Comparison of ENCODE assay signal across 15 cellular contexts in the genomic region with DNA sequence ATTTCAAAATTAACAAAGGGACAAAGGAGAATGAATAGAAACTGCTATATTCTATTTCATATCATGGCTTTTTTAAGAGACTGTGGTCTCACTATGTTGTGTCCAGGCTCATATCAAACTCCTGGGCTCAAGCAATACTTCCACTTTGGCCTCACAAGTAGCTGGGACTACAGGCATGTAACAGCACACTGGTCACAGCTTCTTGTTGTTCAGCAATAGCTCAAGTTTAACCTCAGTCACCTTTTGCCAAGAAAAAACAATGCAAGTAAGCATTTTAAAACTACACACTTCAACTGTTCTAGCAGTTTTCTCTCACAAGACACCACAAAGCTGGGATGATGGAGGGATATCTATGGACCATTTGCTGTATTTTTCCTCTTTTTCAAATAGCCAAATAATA.
"Had no signal": no experiment of that assay in that cellular context is flagged by ENCODE, and none has a peak within 500 bp of the region (broad histone marks: within the 10 kb centered on the region; RNA-seq: fewer than 3 reads in every experiment).

No MANE protein-coding gene starts in this region.

- FAIRE-seq: endometrium had no signal

- ATAC-seq: activated CD4-positive, CD25-positive, alpha-beta regulatory T cell treated with anti-CD3 and anti-CD28 coated beads, Interleukin-2, amount 50 U/mL, for 24 hours; gastroesophageal sphincter had no signal

- H3K4me3 Mint-ChIP-seq: activated T-helper 1 cell treated with anti-CD3 and anti-CD28 coated beads, Interleukin-12 subunit alpha, Interleukin-12 subunit beta, Interleukin-2, Interleukin-4 antibody, amounts not matched to agents 30 ng/mL and 10 ng/mL and 1 ng/mL, durations not matched to agents 14 hours and 24 hours and 36 hours had no signal

- H3K9me3 Mint-ChIP-seq: activated T-helper 1 cell treated with anti-CD3 and anti-CD28 coated beads, Interleukin-12 subunit alpha, Interleukin-12 subunit beta, Interleukin-2, Interleukin-4 antibody, amounts not matched to agents 30 ng/mL and 10 ng/mL and 1 ng/mL, durations not matched to agents 14 hours and 24 hours and 36 hours had no signal

- DNase-seq: activated CD4-positive, alpha-beta T cell treated with anti-CD3 and anti-CD28 coated beads, Interleukin-2, amount 50 U/mL, for 4 hours; activated naive CD4-positive, alpha-beta T cell treated with Interleukin-2 at 50 U/mL for 16 hours; amniotic stem cell; colonic mucosa; islet precursor cell; midbrain; stimulated activated CD4-positive, alpha-beta T cell treated with anti-CD3 and anti-CD28 coated beads, Interleukin-2, amount 100 ng/mL, for 48 hours; stimulated activated naive CD4-positive, alpha-beta T cell treated with Interleukin-2 at 50 U/mL for 16 hours; substantia nigra; SW 1271; trophoblast cell had no signal
